ENCODE assay signal across 8 cellular contexts in genomic region chr17:47694018-47694817, GRCh38. TPM values are rescaled to one million over a fixed set of nuclear protein-coding genes. Genes with fewer than 3 reads are reported as not detected.
DNase-seq lines count a peak whose midpoint lies in the region; ATAC-seq, FAIRE-seq and TF ChIP-seq lines count a peak whose summit lies in the region.

TSS of gene TBKBP1 (plus strand) at chr17:47694161. CDS start at chr17:47696113, 1,952 bp downstream.

- intact Hi-C loops in stomach (cut with DNase I; ENCODE audit: low total_unique reads): no loop called here

- TF ChIP-seq EP300 in stomach (IDR thresholded peaks at IDR 0.05): no peak

- DNase-seq in ELF-1 (ENCODE audit: low read depth, low spot score) (peak; percentile 84), NCI-H1105 treated with DMSO at 0.1 percent for 48 hours (lab: John Stamatoyannopoulos, UW) (peak; percentile 26), mesendoderm (peak; percentile 94), stomach (no peak), GM12892 (ENCODE audit: insufficient read length) (no peak)
- DNase-seq in activated CD4-positive, alpha-beta T cell treated with anti-CD3 and anti-CD28 coated beads, Interleukin-2, amount 50 U/mL, for 24 hours (ENCODE audit: low read depth in 1 of 2, low spot score in 1 of 2): peak; percentile 35 to 40
- peak; percentile 46 for DNase-seq in effector CD4-positive, alpha-beta T cell

- peak within 1 kb of the TSS; percentile 26 for H2BK5ac ChIP-seq in mesendoderm (ENCODE audit: low read length)

- no peaks in the 10 kb centered on the region for H3K9me3 ChIP-seq in stomach

- H2BK15ac ChIP-seq in mesendoderm (replicated peaks; ENCODE audit: low read depth): peak within 1 kb of the TSS; percentile 65

- H2AK5ac ChIP-seq in mesendoderm (ENCODE audit: low read length): no peak within 1 kb of the TSS

- ATAC-seq in HG03469 (IDR thresholded peaks at IDR 0.05; ENCODE audit: unreplicated experiment): no peak

- no peaks in the 10 kb centered on the region for H3K79me2 ChIP-seq in mesendoderm (ENCODE audit: control insufficient read depth, insufficient read depth, low read length)

- FAIRE-seq in GM12892 (lab: Jason Lieb, UNC): no peak

- TF ChIP-seq POLR2A in stomach (IDR thresholded peaks at IDR 0.05): no peak
- no peak for TF ChIP-seq POLR2A in GM12892 (IDR thresholded peaks at IDR 0.05; ENCODE audit: low read depth, low read length)

- no CpG with 5 or more reads among the region's 70 CpGs for WGBS in mesendoderm (ENCODE audit: extremely low coverage, insufficient coverage, low lambda C conversion rate)
- WGBS in stomach, 5 donors: 0 to 1% (median 1%) methylated on average over 24 to 70 of the region's 70 CpGs

- H3K79me1 ChIP-seq in mesendoderm (ENCODE audit: low read length): no peaks in the 10 kb centered on the region

- H3K4ac ChIP-seq in mesendoderm (ENCODE audit: low read depth, low read length): peak within 1 kb of the TSS; percentile 90

- no peak within 1 kb of the TSS for H4K5ac ChIP-seq in mesendoderm (ENCODE audit: low read length)

- H3K36me3 ChIP-seq in mesendoderm (ENCODE audit: control insufficient read depth, insufficient read depth, low read length): no peaks in the 10 kb centered on the region
- peaks cover 2 to 18% (median 3%) of the 10 kb centered on the region in 4 donors for H3K36me3 ChIP-seq in stomach

- H2BK120ac ChIP-seq in mesendoderm (ENCODE audit: low read depth, low read length): peak within 1 kb of the TSS; percentile 75

- peaks cover 9% of the 10 kb centered on the region for H3K4me1 ChIP-seq in mesendoderm (ENCODE audit: control insufficient read depth, low read depth, low read length)
- H3K4me1 ChIP-seq in stomach: peaks cover 17 to 52% (median 43%) of the 10 kb centered on the region in 4 donors

- no peak within 1 kb of the TSS for H3K23ac ChIP-seq in mesendoderm (ENCODE audit: low read length)

- peak within 1 kb of the TSS; percentile 61 for H3K4me2 ChIP-seq in mesendoderm (ENCODE audit: low read length)

- H3K4me3 ChIP-seq in mesendoderm (ENCODE audit: low read length) (peak within 1 kb of the TSS; percentile 50), stomach (peak within 1 kb of the TSS; percentile 81 to 97 (median 96))

- H3K18ac ChIP-seq in mesendoderm (ENCODE audit: low read length): peak within 1 kb of the TSS; percentile 96

- H3K27ac ChIP-seq in mesendoderm (ENCODE audit: low read depth, low read length): peak within 1 kb of the TSS; percentile 93
- peak within 1 kb of the TSS; percentile 79 to 96 (median 93) for H3K27ac ChIP-seq in stomach

- H3K27me3 ChIP-seq in mesendoderm (ENCODE audit: insufficient read depth, low read length, poor library complexity): no peaks in the 10 kb centered on the region
- no peaks in the 10 kb centered on the region for H3K27me3 ChIP-seq in stomach

- peak within 1 kb of the TSS; percentile 75 for H3K9ac ChIP-seq in mesendoderm (ENCODE audit: low read length)

- H3K56ac ChIP-seq in mesendoderm (ENCODE audit: low read length): peak within 1 kb of the TSS; percentile 96

- H4K8ac ChIP-seq in mesendoderm (ENCODE audit: low read depth, low read length): no peak within 1 kb of the TSS

- TF ChIP-seq CTCF in stomach (IDR thresholded peaks at IDR 0.05): no peak

RNA-seq across cellular contexts. Expression of gene TBKBP1, which starts in this region (rescaled TPM):
- polyA plus RNA-seq in mesendoderm (2013, experiment 1 of 2): 8.1 TPM
- 7.0 TPM for polyA plus RNA-seq in mesendoderm (2013, experiment 2 of 2)
- 10 to 100 TPM in 1 of 5 donors, 1 to 10 TPM in 4; 2.9 to 14.3 (median 6.7) TPM for total RNA-seq in stomach
- polyA plus RNA-seq in stomach: 10 to 100 TPM in 1 of 3 donors, 1 to 10 TPM in 2; 5.4 to 11.5 (median 5.8) TPM
- 0.59 TPM for polyA plus RNA-seq in GM12892 (2012; ENCODE audit: missing spikeins)

Comparison
In these comparisons a context has a peak if more than half of its experiments do, and no peak if none do; other contexts are left out.
1. DNase-seq: peak in ELF-1 (single experiment), NCI-H1105 treated with DMSO at 0.1 percent for 48 hours (single experiment), activated CD4-positive, alpha-beta T cell treated with anti-CD3 and anti-CD28 coated beads, Interleukin-2, amount 50 U/mL, for 24 hours (2 of 2), effector CD4-positive, alpha-beta T cell (single experiment) and mesendoderm (single experiment); none in stomach (single experiment) and GM12892 (single experiment).